Comparison of ENCODE assay signal across 31 cellular contexts in the genomic region with DNA sequence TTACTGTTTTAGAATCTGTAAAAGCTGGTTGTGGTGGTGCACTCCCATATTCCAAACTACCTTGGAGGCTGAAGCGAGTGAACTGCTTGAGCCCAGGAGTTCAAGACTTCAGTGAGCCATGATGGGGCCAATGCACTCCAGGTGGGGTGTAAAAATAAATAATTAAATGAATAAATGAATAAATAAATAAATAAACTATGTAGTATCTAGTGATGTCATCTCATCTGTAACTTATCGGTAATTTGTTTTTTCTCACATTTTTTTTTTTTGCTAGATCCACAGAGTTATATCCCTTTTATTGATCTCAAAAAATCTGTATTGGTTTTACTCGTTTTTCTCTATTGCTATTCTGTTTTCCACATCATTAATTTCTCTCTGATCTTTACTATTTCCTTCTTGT. TPM values are rescaled to one million over a fixed set of nuclear protein-coding genes. Genes with fewer than 3 reads are reported as not detected.
"Had no signal": no experiment of that assay in that cellular context is flagged by ENCODE, and none has a peak within 500 bp of the region (broad histone marks: within the 10 kb centered on the region; RNA-seq: fewer than 3 reads in every experiment).

No MANE protein-coding gene starts in this region.

- H3K27ac ChIP-seq: colonic mucosa, coronary artery, dorsolateral prefrontal cortex, epithelial cell of prostate, esophagus muscularis mucosa, esophagus squamous epithelium, foreskin keratinocyte, gastrocnemius medialis, gastroesophageal sphincter, heart left ventricle, heart right ventricle had no signal

- H3K27ac Mint-ChIP-seq: dendritic cell treated with granulocyte-macrophage colony-stimulating factor and Interleukin-4, amounts not matched to agents 40 ng/mL and 50 ng/mL, for 4 days; effector memory CD8-positive, alpha-beta T cell; endodermal cell had no signal

- ATAC-seq: effector memory CD8-positive, alpha-beta T cell; esophagus mucosa; foreskin keratinocyte; gastrocnemius medialis; gastroesophageal sphincter; heart left ventricle; heart right ventricle had no signal

- DNase-seq: colonic mucosa; cortex of kidney; dermis blood vessel endothelial cell; dorsolateral prefrontal cortex; effector CD4-positive, alpha-beta T cell; effector CD8-positive, alpha-beta T cell; effector memory CD4-positive, alpha-beta T cell; effector memory CD8-positive, alpha-beta T cell; endodermal cell; erythroblast; esophagus squamous epithelium; foreskin fibroblast; foreskin keratinocyte; foreskin melanocyte; gastrocnemius medialis; glutamatergic neuron; head of caudate nucleus; heart left ventricle; heart right ventricle had no signal

- H3K4me3 Mint-ChIP-seq: dendritic cell treated with granulocyte-macrophage colony-stimulating factor and Interleukin-4, amounts not matched to agents 40 ng/mL and 50 ng/mL, for 4 days; effector memory CD8-positive, alpha-beta T cell; endodermal cell had no signal

- H3K4me3 ChIP-seq: colonic mucosa, coronary artery, dorsolateral prefrontal cortex, esophagus muscularis mucosa, esophagus squamous epithelium, gastrocnemius medialis, gastroesophageal sphincter, heart left ventricle, heart right ventricle had no signal

- H3K4me1 Mint-ChIP-seq: endodermal cell had no signal

- H3K4me1 ChIP-seq: colonic mucosa had no signal

- H3K9me3 Mint-ChIP-seq: effector memory CD8-positive, alpha-beta T cell had no signal

- H3K9me3 ChIP-seq: colonic mucosa, esophagus muscularis mucosa, esophagus squamous epithelium, gastrocnemius medialis, gastroesophageal sphincter, heart left ventricle had no signal

- H3K27me3 ChIP-seq: colonic mucosa, dorsolateral prefrontal cortex, esophagus muscularis mucosa, esophagus squamous epithelium, foreskin keratinocyte, gastrocnemius medialis, gastroesophageal sphincter, heart left ventricle, heart right ventricle had no signal

- FAIRE-seq: colon, endothelial cell of umbilical vein, frontal cortex had no signal

- H3K36me3 ChIP-seq: colonic mucosa, esophagus muscularis mucosa, esophagus squamous epithelium, gastrocnemius medialis, gastroesophageal sphincter, heart left ventricle, heart right ventricle had no signal

RNA-seq across cellular contexts. Expression of a gene that starts 5.0 kb away (rescaled TPM):
- total RNA-seq: dermis blood vessel endothelial cell, dermis microvascular lymphatic vessel endothelial cell, epithelial cell of proximal tubule, foreskin keratinocyte had no signal
- polyA plus RNA-seq: fibroblast of lung, foreskin keratinocyte had no signal
